In the genomic region with DNA sequence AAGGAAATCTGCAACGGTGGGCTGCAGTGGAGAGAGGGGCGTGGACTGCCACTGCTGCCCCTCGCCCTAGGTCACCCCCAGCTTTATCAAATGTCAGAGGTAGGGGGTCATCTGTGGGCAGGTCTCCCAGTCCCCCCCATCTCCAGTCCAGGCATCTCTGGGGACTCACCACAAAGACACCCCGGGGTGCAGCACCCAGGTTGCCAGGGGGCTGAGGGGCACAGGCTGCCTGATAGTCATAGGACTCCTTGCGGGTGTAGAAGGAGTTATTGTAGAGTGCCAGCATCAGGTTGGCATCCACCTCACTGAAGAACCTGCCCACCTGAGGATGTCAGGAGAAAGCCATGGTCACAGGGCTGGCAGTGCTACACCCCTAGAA, we compare ENCODE assay signal across 7 cellular contexts. TPM values are rescaled to one million over a fixed set of nuclear protein-coding genes. Genes with fewer than 3 reads are reported as not detected.
DNase-seq lines count a peak whose midpoint lies in the region; ATAC-seq and TF ChIP-seq lines count a peak whose summit lies in the region.
"Had no signal": no experiment of that assay in that cellular context is flagged by ENCODE, and none has a peak within 500 bp of the region (broad histone marks: within the 10 kb centered on the region; RNA-seq: fewer than 3 reads in every experiment).

No MANE protein-coding gene starts in this region.

- H3K36me3 Mint-ChIP-seq in GM23338 (ENCODE audit: low read depth) = no peaks in the 10 kb centered on the region
- H3K36me3 Mint-ChIP-seq in activated naive CD4-positive, alpha-beta T cell treated with anti-CD3 and anti-CD28 coated beads, Interleukin-2, amount 50 U/mL, for 72 hours = no peaks in the 10 kb centered on the region
- H3K36me3 Mint-ChIP-seq in naive B cell = no peaks in the 10 kb centered on the region

- H3K27ac Mint-ChIP-seq in GM23338 (0 out of 2 replicates have a peak overlapping the region, but pooled peaks have one; percentile 40), naive B cell (peak overlapping the region; percentile 91 to 96 (median 95))
- H3K27ac Mint-ChIP-seq in activated naive CD4-positive, alpha-beta T cell treated with anti-CD3 and anti-CD28 coated beads, Interleukin-2, amount 50 U/mL, for 72 hours = peak overlapping the region; percentile 72 to 91

- no peak for DNase-seq in GM23338 (ENCODE audit: low spot score)
- no peak for DNase-seq in activated naive CD4-positive, alpha-beta T cell treated with anti-CD3 and anti-CD28 coated beads, Interleukin-2, amount 50 U/mL, for 72 hours (ENCODE audit: low spot score in 2 of 2)
- no peak for DNase-seq in naive B cell
- no peak for DNase-seq in NCI-H187 (lab: John Stamatoyannopoulos, UW)
- no peak for DNase-seq in activated gamma-delta T cell (lab: John Stamatoyannopoulos, UW)
- DNase-seq: NCI-H1436 treated with DMSO at 0.1 percent for 48 hours had no signal

- no peaks in the 10 kb centered on the region for H3K9me2 ChIP-seq in GM23338 (ENCODE audit: insufficient read depth)

- peaks cover 11% of the 10 kb centered on the region; the same call in 1 of the 2 replicates for H3K27me3 ChIP-seq in GM23338 (ENCODE audit: insufficient read depth)

- H3K4me2 ChIP-seq in GM23338 = peak overlapping the region; percentile 95

- H3K27me3 Mint-ChIP-seq in GM23338 (ENCODE audit: insufficient read depth, low read depth, poor library complexity) = peaks cover 19% of the 10 kb centered on the region
- H3K27me3 Mint-ChIP-seq in naive B cell = peaks cover 0 to 3% (median 3%) of the 10 kb centered on the region in 3 donors

- H3K4me3 Mint-ChIP-seq in GM23338 (peak overlapping the region; percentile 77), naive B cell (peak overlapping the region; percentile 88 to 95 (median 92))

- no peaks in the 10 kb centered on the region for H3K36me3 ChIP-seq in GM23338 (ENCODE audit: insufficient read depth)

- no peaks in the 10 kb centered on the region; the same call in 1 of the 2 replicates for H3K4me1 ChIP-seq in GM23338 (ENCODE audit: insufficient read depth)

- H3F3A ChIP-seq in GM23338 (replicated peaks; ENCODE audit: low read depth) = 0 out of 2 replicates have a peak, but pooled peaks cover 5% of the 10 kb centered on the region

- no peak overlapping the region for H3K27ac ChIP-seq in GM23338 (ENCODE audit: low read depth)

- peak overlapping the region; percentile 78 for H3K4me3 ChIP-seq in GM23338

- H3K9me3 Mint-ChIP-seq in GM23338 (no peaks in the 10 kb centered on the region), naive B cell (no peaks in the 10 kb centered on the region)
- no peaks in the 10 kb centered on the region for H3K9me3 Mint-ChIP-seq in activated naive CD4-positive, alpha-beta T cell treated with anti-CD3 and anti-CD28 coated beads, Interleukin-2, amount 50 U/mL, for 72 hours

- no peaks in the 10 kb centered on the region for H4K20me1 ChIP-seq in GM23338 (replicated peaks; ENCODE audit: insufficient read depth)

- no peak for TF ChIP-seq CTCF in GM23338 (conservative IDR thresholded peaks at IDR 0.05; ENCODE audit: low read depth in 2 of 2)

- no peaks in the 10 kb centered on the region for H3K79me2 ChIP-seq in GM23338 (replicated peaks; ENCODE audit: insufficient read depth)

- H2AFZ ChIP-seq in GM23338 = peak overlapping the region; percentile 86; the same call in 1 of the 2 replicates

- ATAC-seq in GM23338 (no peak), naive B cell (ENCODE audit: low read depth in 2 of 2) (no peak), GM21825 (IDR thresholded peaks at IDR 0.05; ENCODE audit: unreplicated experiment) (no peak)
- no peak for ATAC-seq in activated naive CD4-positive, alpha-beta T cell treated with anti-CD3 and anti-CD28 coated beads, Interleukin-2, amount 50 U/mL, for 72 hours

- H3K4me1 Mint-ChIP-seq in GM23338 (peaks cover 8% of the 10 kb centered on the region), naive B cell (peaks cover 22 to 26% (median 23%) of the 10 kb centered on the region in 3 donors)

TF ChIP-seq in GM23338, 12 proteins besides CTCF, POLR2A, EP300 and RAD21 (continues in another document):
- TF ChIP-seq JUNB (IDR thresholded peaks at IDR 0.05; ENCODE audit: unreplicated experiment) (no peak), STAT1 (IDR thresholded peaks at IDR 0.05; ENCODE audit: unreplicated experiment) (no peak), REST (IDR thresholded peaks at IDR 0.05; ENCODE audit: unreplicated experiment) (no peak), POLR2AphosphoS5 (IDR thresholded peaks at IDR 0.05; ENCODE audit: low read depth) (no peak), ZNF331 (CRISPR knock-in tag; IDR thresholded peaks at IDR 0.05; ENCODE audit: low read depth) (no peak)
- TF ChIP-seq, protein P1, sequence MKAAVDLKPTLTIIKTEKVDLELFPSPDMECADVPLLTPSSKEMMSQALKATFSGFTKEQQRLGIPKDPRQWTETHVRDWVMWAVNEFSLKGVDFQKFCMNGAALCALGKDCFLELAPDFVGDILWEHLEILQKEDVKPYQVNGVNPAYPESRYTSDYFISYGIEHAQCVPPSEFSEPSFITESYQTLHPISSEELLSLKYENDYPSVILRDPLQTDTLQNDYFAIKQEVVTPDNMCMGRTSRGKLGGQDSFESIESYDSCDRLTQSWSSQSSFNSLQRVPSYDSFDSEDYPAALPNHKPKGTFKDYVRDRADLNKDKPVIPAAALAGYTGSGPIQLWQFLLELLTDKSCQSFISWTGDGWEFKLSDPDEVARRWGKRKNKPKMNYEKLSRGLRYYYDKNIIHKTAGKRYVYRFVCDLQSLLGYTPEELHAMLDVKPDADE (IDR thresholded peaks at IDR 0.05) = no peak

RNA-seq across cellular contexts. Expression of gene TMEM115, which starts 6.5 kb away (rescaled TPM):
- total RNA-seq in GM23338 (2014; rRNA removed; shearing (Covaris generic)) = 41.9 and 49.2 TPM in 2 replicates
- polyA plus RNA-seq in GM23338 (2016; fragmentation: Nextera tagmentation; extraction: Ambion mirVana) (17.8 and 19.3 TPM in 2 replicates), naive B cell (ENCODE audit: low read depth in 6 of 6) (10 to 100 TPM; 24.5 to 34.1 (median 31.6) TPM)
- total RNA-seq in activated naive CD4-positive, alpha-beta T cell treated with anti-CD3 and anti-CD28 coated beads, Interleukin-2, amount 50 U/mL, for 72 hours = 10 to 100 TPM; 10.9 to 15.1 TPM

RNA-seq across cellular contexts. Expression of gene CYB561D2, which starts 15.2 kb away (rescaled TPM):
- 11.5 and 18.2 TPM in 2 replicates for total RNA-seq in GM23338 (2014; rRNA removed; shearing (Covaris generic))
- polyA plus RNA-seq in GM23338 (2016; fragmentation: Nextera tagmentation; extraction: Ambion mirVana) = 10.0 and 10.1 TPM in 2 replicates
- total RNA-seq in activated naive CD4-positive, alpha-beta T cell treated with anti-CD3 and anti-CD28 coated beads, Interleukin-2, amount 50 U/mL, for 72 hours = 10 to 100 TPM; 18.1 to 34.3 TPM
- 10 to 100 TPM; 55.4 to 75.9 (median 65.2) TPM for polyA plus RNA-seq in naive B cell (ENCODE audit: low read depth in 6 of 6)

RNA-seq across cellular contexts. Expression of gene NPRL2, which starts 15.3 kb away (rescaled TPM):
- 22.3 and 35.6 TPM in 2 replicates for total RNA-seq in GM23338 (2014; rRNA removed; shearing (Covaris generic))
- polyA plus RNA-seq in GM23338 (2016; fragmentation: Nextera tagmentation; extraction: Ambion mirVana) = 27.7 and 31.7 TPM in 2 replicates
- total RNA-seq in activated naive CD4-positive, alpha-beta T cell treated with anti-CD3 and anti-CD28 coated beads, Interleukin-2, amount 50 U/mL, for 72 hours = 10 to 100 TPM; 42.3 to 50.7 TPM
- 10 to 100 TPM; 17.9 to 31.8 (median 23.7) TPM for polyA plus RNA-seq in naive B cell (ENCODE audit: low read depth in 6 of 6)

RNA-seq across cellular contexts. Expression of gene ZMYND10, which starts 20.3 kb away (rescaled TPM):
- 0.31 TPM in 2 replicates for total RNA-seq in GM23338 (2014; rRNA removed; shearing (Covaris generic))
- polyA plus RNA-seq in GM23338 (2016; fragmentation: Nextera tagmentation; extraction: Ambion mirVana) (0.24 and 0.29 TPM in 2 replicates), naive B cell (ENCODE audit: low read depth in 6 of 6) (under 1 TPM in 1 of 6 donors, not detected in 5; 0.53 TPM)
- total RNA-seq in activated naive CD4-positive, alpha-beta T cell treated with anti-CD3 and anti-CD28 coated beads, Interleukin-2, amount 50 U/mL, for 72 hours = 1 to 10 TPM; 1.9 to 4.1 TPM

RNA-seq across cellular contexts. Expression of gene RASSF1, which starts 25.2 kb away (rescaled TPM):
- total RNA-seq in GM23338 (2014; rRNA removed; shearing (Covaris generic)) = 12.8 and 15.7 TPM in 2 replicates
- 9.6 TPM in 2 replicates for polyA plus RNA-seq in GM23338 (2016; fragmentation: Nextera tagmentation; extraction: Ambion mirVana)
- 10 to 100 TPM; 68.3 to 83.1 TPM for total RNA-seq in activated naive CD4-positive, alpha-beta T cell treated with anti-CD3 and anti-CD28 coated beads, Interleukin-2, amount 50 U/mL, for 72 hours
- polyA plus RNA-seq in naive B cell (ENCODE audit: low read depth in 6 of 6) = 100 to 1,000 TPM in 2 of 6 donors, 10 to 100 TPM in 4; 71.9 to 147 (median 89.9) TPM

Comparison
In these comparisons a context has a peak if more than half of its experiments do, and no peak if none do; other contexts are left out.
1. H3K27ac Mint-ChIP-seq: peak in every context shown above with its lines; median percentile 95 in naive B cell; 82 in activated naive CD4-positive, alpha-beta T cell treated with anti-CD3 and anti-CD28 coated beads, Interleukin-2, amount 50 U/mL, for 72 hours; 40 in GM23338.